Comparison of ENCODE assay signal across 31 cellular contexts in genomic region chr11:111220716-111221115, GRCh38. TPM values are rescaled to one million over a fixed set of nuclear protein-coding genes. Genes with fewer than 3 reads are reported as not detected.
"Had no signal": no experiment of that assay in that cellular context is flagged by ENCODE, and none has a peak within 500 bp of the region (broad histone marks: within the 10 kb centered on the region; RNA-seq: fewer than 3 reads in every experiment).

No MANE protein-coding gene starts in this region.

- H3K4me3 ChIP-seq: colonic mucosa, esophagus squamous epithelium, lower lobe of right lung, prostate gland, sigmoid colon, stomach, thyroid gland had no signal

- H3K4me3 Mint-ChIP-seq: dendritic cell treated with granulocyte-macrophage colony-stimulating factor and Interleukin-4, amounts not matched to agents 40 ng/mL and 50 ng/mL, for 4 days; effector memory CD8-positive, alpha-beta T cell; nephron progenitor cell; stimulated activated effector memory CD8-positive, alpha-beta T cell treated with anti-CD3 and anti-CD28 coated beads, Interleukin-12 subunit alpha, Interleukin-12 subunit beta, amount 100 ng/mL, for 72 hours had no signal

- H3K36me3 Mint-ChIP-seq: stimulated activated effector memory CD8-positive, alpha-beta T cell treated with anti-CD3 and anti-CD28 coated beads, Interleukin-12 subunit alpha, Interleukin-12 subunit beta, amount 100 ng/mL, for 72 hours had no signal

- H3K9me3 ChIP-seq: colonic mucosa, prostate gland, sigmoid colon, stomach, thyroid gland had no signal

- H3K4me1 Mint-ChIP-seq: nephron progenitor cell had no signal

- H3K4me1 ChIP-seq: colonic mucosa, esophagus squamous epithelium, lower lobe of right lung, prostate gland, sigmoid colon, stomach had no signal

- H3K27ac ChIP-seq: colonic mucosa, esophagus squamous epithelium, lower lobe of right lung, prostate gland, sigmoid colon, stomach, thyroid gland had no signal

- H3K36me3 ChIP-seq: colonic mucosa, esophagus squamous epithelium, lower lobe of right lung, prostate gland, sigmoid colon, stomach, thyroid gland had no signal

- H3K27ac Mint-ChIP-seq: dendritic cell treated with granulocyte-macrophage colony-stimulating factor and Interleukin-4, amounts not matched to agents 40 ng/mL and 50 ng/mL, for 4 days; effector memory CD8-positive, alpha-beta T cell; naive thymus-derived CD8-positive, alpha-beta T cell; nephron progenitor cell; stimulated activated effector memory CD8-positive, alpha-beta T cell treated with anti-CD3 and anti-CD28 coated beads, Interleukin-12 subunit alpha, Interleukin-12 subunit beta, amount 100 ng/mL, for 72 hours had no signal

- H3K27me3 ChIP-seq: colonic mucosa, esophagus squamous epithelium, sigmoid colon, stomach, thyroid gland had no signal

- H3K9me3 Mint-ChIP-seq: dendritic cell treated with granulocyte-macrophage colony-stimulating factor and Interleukin-4, amounts not matched to agents 40 ng/mL and 50 ng/mL, for 4 days; effector memory CD8-positive, alpha-beta T cell; stimulated activated effector memory CD8-positive, alpha-beta T cell treated with anti-CD3 and anti-CD28 coated beads, Interleukin-12 subunit alpha, Interleukin-12 subunit beta, amount 100 ng/mL, for 72 hours had no signal

- FAIRE-seq: endometrium, frontal cortex, kidney had no signal

- DNase-seq: colonic mucosa; effector memory CD8-positive, alpha-beta T cell; erythroblast; esophagus squamous epithelium; head of caudate nucleus; kidney; left ventricle myocardium superior; lower lobe of right lung; naive thymus-derived CD8-positive, alpha-beta T cell; nephron progenitor cell; nucleus accumbens; right cardiac atrium; sigmoid colon; stimulated activated CD4-positive, alpha-beta T cell treated with anti-CD3 and anti-CD28 coated beads, Interleukin-2, amount 100 ng/mL, for 24 hours; stimulated activated CD4-positive, alpha-beta T cell treated with anti-CD3 and anti-CD28 coated beads, Interleukin-4, amount 100 ng/mL, for 24 hours; stimulated activated naive CD4-positive, alpha-beta T cell treated with Interleukin-2 at 50 U/mL for 16 hours; stomach; trophoblast cell had no signal

RNA-seq across cellular contexts. Expression of gene POU2AF2, which starts 24.8 kb away (rescaled TPM):
- total RNA-seq: esophagus squamous epithelium; fibroblast of villous mesenchyme; frontal cortex; kidney; left ventricle myocardium superior; lower lobe of right lung; mesenteric fat pad; myocyte; naive thymus-derived CD8-positive, alpha-beta T cell; osteocyte; right cardiac atrium; sigmoid colon; skeletal muscle tissue; stomach; temporal lobe; thyroid gland; urinary bladder had no signal
